Comparison of ENCODE assay signal across 9 cellular contexts in the genomic region with DNA sequence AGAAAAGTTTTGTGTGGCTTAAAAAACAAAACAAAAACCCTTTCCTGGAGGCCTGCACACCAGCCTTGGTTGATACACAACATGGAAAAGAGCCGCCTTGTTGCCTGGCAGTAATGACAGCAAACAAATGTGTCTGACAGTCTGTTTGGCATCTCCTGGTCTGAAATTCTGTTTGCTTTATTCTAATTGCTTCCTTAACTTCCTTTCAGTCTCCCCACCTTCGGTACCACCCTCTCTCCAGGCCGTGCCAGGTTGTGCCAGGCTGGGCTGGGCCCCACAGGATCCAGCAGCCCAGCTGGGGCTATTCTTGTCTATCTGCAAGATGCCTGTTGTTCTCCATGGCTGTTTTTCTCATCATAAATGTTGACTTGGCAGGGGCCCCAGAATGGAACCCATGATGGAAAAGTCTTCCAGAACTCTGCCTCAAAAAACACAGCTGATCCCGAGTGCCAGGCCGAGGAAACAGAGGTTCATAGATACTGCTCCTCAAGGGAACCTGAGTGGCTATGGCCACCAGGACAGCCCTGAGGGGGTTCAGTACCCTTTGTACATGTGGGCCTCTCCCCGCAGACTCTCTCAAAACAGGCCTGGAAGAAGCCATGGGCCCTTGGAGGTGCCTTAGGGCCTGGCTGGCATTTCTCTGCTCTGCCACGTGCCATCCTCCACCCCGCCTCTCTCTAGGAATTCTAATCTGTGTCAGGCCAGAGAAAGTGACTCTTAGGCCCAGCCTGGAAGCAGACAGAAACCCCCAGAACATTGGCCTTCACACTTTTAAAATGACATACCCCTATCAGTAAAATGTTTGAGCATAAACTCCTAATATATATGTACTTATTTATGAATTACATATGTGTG. TPM values are rescaled to one million over a fixed set of nuclear protein-coding genes. Genes with fewer than 3 reads are reported as not detected.
A peak's percentile ranks its signal among the peaks of the same experiment; 100 is the strongest.
DNase-seq lines count a peak whose midpoint lies in the region; ATAC-seq, FAIRE-seq and TF ChIP-seq lines count a peak whose summit lies in the region.
"Had no signal": no experiment of that assay in that cellular context is flagged by ENCODE, and none has a peak within 500 bp of the region (broad histone marks: within the 10 kb centered on the region; RNA-seq: fewer than 3 reads in every experiment).

No MANE protein-coding gene starts in this region.

- no peak overlapping the region for H3K9ac ChIP-seq in neural progenitor cell
- no peak overlapping the region for H3K9ac ChIP-seq in PC-3 (ENCODE audit: low read length)

- H3K79me2 ChIP-seq in neural progenitor cell (ENCODE audit: low read depth) (peaks cover 4% of the 10 kb centered on the region), PC-3 (ENCODE audit: low read length) (no peaks in the 10 kb centered on the region)

- no peaks in the 10 kb centered on the region for H3K9me3 Mint-ChIP-seq in CD4-positive, CD25-positive, alpha-beta regulatory T cell
- H3K9me3 Mint-ChIP-seq in neural progenitor cell, result no peaks in the 10 kb centered on the region

- no peak for DNase-seq in CD4-positive, CD25-positive, alpha-beta regulatory T cell
- DNase-seq in NCI-H69 (lab: John Stamatoyannopoulos, UW) (peak; percentile 97), Right ventricle myocardium superior (peak; percentile 70), pancreas (peak; percentile 73 to 91 (median 86)), islet precursor cell (no peak), neural progenitor cell (ENCODE audit: low spot score) (no peak), cortex of kidney (lab: John Stamatoyannopoulos, UW) (no peak), PC-3 (no peak)

- peaks cover 22 to 69% (median 44%) of the 10 kb centered on the region in 4 donors for H3K4me1 Mint-ChIP-seq in CD4-positive, CD25-positive, alpha-beta regulatory T cell
- peaks cover 11% of the 10 kb centered on the region for H3K4me1 Mint-ChIP-seq in neural progenitor cell

- H3K27me3 ChIP-seq in CD4-positive, CD25-positive, alpha-beta regulatory T cell (ENCODE audit: control insufficient read depth, insufficient read depth, low read length), result no peaks in the 10 kb centered on the region
- H3K27me3 ChIP-seq in pancreas, result no peaks in the 10 kb centered on the region
- no peaks in the 10 kb centered on the region for H3K27me3 ChIP-seq in neural progenitor cell
- H3K27me3 ChIP-seq in PC-3 (ENCODE audit: low read length), result no peaks in the 10 kb centered on the region

- peaks cover 9% of the 10 kb centered on the region for H3K36me3 Mint-ChIP-seq in CD4-positive, CD25-positive, alpha-beta regulatory T cell
- H3K36me3 Mint-ChIP-seq in neural progenitor cell, result peaks cover 1% of the 10 kb centered on the region

- H3K9me2 ChIP-seq in PC-3 (replicated peaks; ENCODE audit: low read length), result no peaks in the 10 kb centered on the region

- peak overlapping the region in 1 of 4 donors; percentile 13 for H3K4me3 Mint-ChIP-seq in CD4-positive, CD25-positive, alpha-beta regulatory T cell
- H3K4me3 Mint-ChIP-seq in neural progenitor cell, result no peak overlapping the region

- WGBS in pancreas, 2 donors, result 24 to 25% methylated on average over 8 of the region's 8 CpGs

- H3F3A ChIP-seq in neural progenitor cell (ENCODE audit: low read depth) (no peaks in the 10 kb centered on the region), PC-3 (ENCODE audit: low read length, unreplicated experiment) (no peaks in the 10 kb centered on the region)

- H3K27me3 Mint-ChIP-seq in CD4-positive, CD25-positive, alpha-beta regulatory T cell, result no peaks in the 10 kb centered on the region
- peaks cover 2% of the 10 kb centered on the region for H3K27me3 Mint-ChIP-seq in neural progenitor cell (ENCODE audit: insufficient read depth, low read depth)

- H3K4me1 ChIP-seq in CD4-positive, CD25-positive, alpha-beta regulatory T cell (ENCODE audit: control insufficient read depth, insufficient read depth, low read length, poor library complexity, severe bottlenecking), result no peaks in the 10 kb centered on the region
- H3K4me1 ChIP-seq in pancreas (peaks cover 25 to 40% (median 26%) of the 10 kb centered on the region in 3 donors), neural progenitor cell (peaks cover 5% of the 10 kb centered on the region), PC-3 (ENCODE audit: insufficient read depth, low read length) (no peaks in the 10 kb centered on the region)

- H4K20me1 ChIP-seq in neural progenitor cell (ENCODE audit: low read depth), result peaks cover 49% of the 10 kb centered on the region
- H4K20me1 ChIP-seq in PC-3 (ENCODE audit: low read length), result no peaks in the 10 kb centered on the region

- CTCF ChIA-PET in PC-3 (lab: Charles Lee), result no interaction called here

- no peak overlapping the region for H3K27ac ChIP-seq in CD4-positive, CD25-positive, alpha-beta regulatory T cell (ENCODE audit: insufficient read depth, low read length, poor library complexity, severe bottlenecking)
- H3K27ac ChIP-seq in pancreas (peak overlapping the region; percentile 73 to 92 (median 86)), neural progenitor cell (no peak overlapping the region), PC-3 (ENCODE audit: low read length) (no peak overlapping the region)

- H3K4me2 ChIP-seq in neural progenitor cell, result no peak overlapping the region
- H3K4me2 ChIP-seq in PC-3 (ENCODE audit: low read length), result no peak overlapping the region

- no peak for ATAC-seq in CD4-positive, CD25-positive, alpha-beta regulatory T cell (ENCODE audit: low read depth in 2 of 2)
- ATAC-seq in Right ventricle myocardium superior (ENCODE audit: poor library complexity) (peak; percentile 84), pancreas (peak; percentile 94 to 95 (median 94)), PC-3 (no peak)

- peaks cover 6% of the 10 kb centered on the region for H3K36me3 ChIP-seq in CD4-positive, CD25-positive, alpha-beta regulatory T cell (ENCODE audit: control insufficient read depth, insufficient read depth, low read length)
- H3K36me3 ChIP-seq in pancreas (no peaks in the 10 kb centered on the region), neural progenitor cell (no peaks in the 10 kb centered on the region), PC-3 (ENCODE audit: low read depth, low read length) (no peaks in the 10 kb centered on the region)

- POLR2A ChIA-PET in PC-3 (lab: Charles Lee; ENCODE audit: unreplicated experiment), result no interaction called here

- no peaks in the 10 kb centered on the region for H3K9me3 ChIP-seq in CD4-positive, CD25-positive, alpha-beta regulatory T cell (ENCODE audit: control insufficient read depth in 2 of 2, low read length in 2 of 2)
- H3K9me3 ChIP-seq in pancreas (no peaks in the 10 kb centered on the region), neural progenitor cell (ENCODE audit: low read depth) (no peaks in the 10 kb centered on the region), PC-3 (ENCODE audit: low read length) (no peaks in the 10 kb centered on the region)

- no TSS peak for BruUV-seq in PC-3 (replicated peaks; lab: Mats Ljungman, UMichigan)

- H3K27ac Mint-ChIP-seq in CD4-positive, CD25-positive, alpha-beta regulatory T cell, result peak overlapping the region in 2 of 3 donors; percentile 58 to 85
- no peak overlapping the region for H3K27ac Mint-ChIP-seq in neural progenitor cell

- TF ChIP-seq CTCF in pancreas (IDR thresholded peaks at IDR 0.05) (no peak), neural progenitor cell (IDR thresholded peaks at IDR 0.05) (no peak), PC-3 (conservative IDR thresholded peaks at IDR 0.05; ENCODE audit: low read depth, low read length) (no peak)

- H3K4me3 ChIP-seq in CD4-positive, CD25-positive, alpha-beta regulatory T cell (ENCODE audit: low read depth, low read length), result no peak overlapping the region
- H3K4me3 ChIP-seq in pancreas (no peak overlapping the region), neural progenitor cell (no peak overlapping the region), PC-3 (ENCODE audit: low read length) (no peak overlapping the region)

- no peak for FAIRE-seq in pancreas (lab: Jason Lieb, UNC)
- FAIRE-seq: bronchial epithelial cell had no signal

- intact Hi-C loops in Right ventricle myocardium superior (cut with DNase I), result loop anchor here (5.0 kb wide), 1 partner anchor 45 kb away; no protein-coding TSS in a partner anchor
- intact Hi-C loops in pancreas (cut with DNase I), result no loop called here
- intact Hi-C loops in PC-3 (cut with micrococcal nuclease), result no loop called here

- H2AFZ ChIP-seq in neural progenitor cell (replicated peaks) (no peak overlapping the region), PC-3 (ENCODE audit: low read length) (no peak overlapping the region)

RNA-seq across cellular contexts. Expression of a gene that starts 50.5 kb away (rescaled TPM):
- total RNA-seq in CD4-positive, CD25-positive, alpha-beta regulatory T cell, result 64.3 TPM
- polyA plus RNA-seq in CD4-positive, CD25-positive, alpha-beta regulatory T cell, result 10 to 100 TPM; 35.7 to 45.7 (median 41.2) TPM
- 28.9 TPM for total RNA-seq in Right ventricle myocardium superior
- total RNA-seq in pancreas, result 10 to 100 TPM in 5 of 6 donors, 1 to 10 TPM in 1; 9.1 to 28.7 (median 13.6) TPM
- 1 to 10 TPM; 6.7 to 8.7 TPM for polyA plus RNA-seq in pancreas
- total RNA-seq in neural progenitor cell (ENCODE audit: low replicate concordance), result 21.4 and 38.0 TPM in 2 replicates
- total RNA-seq in PC-3 (2014; rRNA removed), result 0.47 and 1.1 TPM in 2 replicates

Comparison
In these comparisons a context has a peak if more than half of its experiments do, and no peak if none do; other contexts are left out.
1. ATAC-seq: peak in Right ventricle myocardium superior (single experiment) and pancreas (4 of 4); none in CD4-positive, CD25-positive, alpha-beta regulatory T cell (0 of 2) and PC-3 (single experiment).
2. DNase-seq: peak in NCI-H69 (single experiment), Right ventricle myocardium superior (single experiment) and pancreas (6 of 6); none in CD4-positive, CD25-positive, alpha-beta regulatory T cell (0 of 3), islet precursor cell (single experiment), neural progenitor cell (single experiment), cortex of kidney (single experiment) and PC-3 (single experiment).
3. H3K27ac ChIP-seq: peak in pancreas (4 of 4); none in CD4-positive, CD25-positive, alpha-beta regulatory T cell (single experiment), neural progenitor cell (single experiment) and PC-3 (single experiment).